Comparison of ENCODE assay signal across 2 cellular contexts in genomic region chr20:43601960-43602359, GRCh38. TPM values are rescaled to one million over a fixed set of nuclear protein-coding genes. Genes with fewer than 3 reads are reported as not detected.
"Had no signal": no experiment of that assay in that cellular context is flagged by ENCODE, and none has a peak within 500 bp of the region (broad histone marks: within the 10 kb centered on the region; RNA-seq: fewer than 3 reads in every experiment).

No MANE protein-coding gene starts in this region.

RNA-seq across cellular contexts. Expression of gene SGK2, which starts 43.1 kb away (rescaled TPM):
- total RNA-seq: HT1080 had no signal
- polyA plus RNA-seq: IgD-negative memory B cell had no signal
